Comparison of ENCODE assay signal across 8 cellular contexts in genomic region chr17:42276609-42277341, GRCh38. TPM values are rescaled to one million over a fixed set of nuclear protein-coding genes. Genes with fewer than 3 reads are reported as not detected.
DNase-seq lines count a peak whose midpoint lies in the region; ATAC-seq, FAIRE-seq and TF ChIP-seq lines count a peak whose summit lies in the region.

No MANE protein-coding gene starts in this region.

- H4K20me1 ChIP-seq in astrocyte (ENCODE audit: insufficient read depth, low read length), result peaks cover 38% of the 10 kb centered on the region

- no peaks in the 10 kb centered on the region for H3K27me3 ChIP-seq in astrocyte (ENCODE audit: insufficient read depth, low read length)
- no peaks in the 10 kb centered on the region for H3K27me3 ChIP-seq in iPS DF 6.9 (ENCODE audit: control insufficient read depth, insufficient read depth, low read length)
- no peaks in the 10 kb centered on the region for H3K27me3 ChIP-seq in rectal smooth muscle tissue (ENCODE audit: control insufficient read depth, insufficient read depth, low read length)

- ATAC-seq in HG02840 (IDR thresholded peaks at IDR 0.05; ENCODE audit: low FRiP score, unreplicated experiment), result peak; percentile 24
- no peak for ATAC-seq in HG02885 (IDR thresholded peaks at IDR 0.05; ENCODE audit: poor library complexity, unreplicated experiment)

- no CpG with 5 or more reads among the region's 44 CpGs for WGBS in iPS DF 6.9 (ENCODE audit: insufficient coverage, insufficient read length)

- H3K27ac Mint-ChIP-seq in astrocyte (ENCODE audit: unreplicated experiment), result peak overlapping the region; percentile 58

- H3K9me3 ChIP-seq in astrocyte (ENCODE audit: insufficient read depth, low read depth, low read length) (no peaks in the 10 kb centered on the region), iPS DF 6.9 (ENCODE audit: control insufficient read depth, insufficient read depth, low read length) (no peaks in the 10 kb centered on the region)

- H3K36me3 ChIP-seq in astrocyte (ENCODE audit: insufficient read depth, low read length), result no peaks in the 10 kb centered on the region
- H3K36me3 ChIP-seq in iPS DF 6.9 (ENCODE audit: control insufficient read depth, insufficient read depth, low read length), result no peaks in the 10 kb centered on the region
- no peaks in the 10 kb centered on the region for H3K36me3 ChIP-seq in rectal smooth muscle tissue (ENCODE audit: control insufficient read depth, insufficient read depth, low read length)

- H3K4me3 Mint-ChIP-seq in astrocyte (ENCODE audit: unreplicated experiment), result peak overlapping the region; percentile 83

- peaks cover 41% of the 10 kb centered on the region for H3K79me2 ChIP-seq in astrocyte (ENCODE audit: insufficient read depth, low read length)

- H3K9ac ChIP-seq in astrocyte (ENCODE audit: low read length), result peak overlapping the region; percentile 85
- H3K9ac ChIP-seq in rectal smooth muscle tissue (ENCODE audit: low read length), result peak overlapping the region; percentile 75

- H3K27me3 Mint-ChIP-seq in astrocyte (ENCODE audit: low read depth, unreplicated experiment), result peaks cover 13% of the 10 kb centered on the region

- peaks cover 16% of the 10 kb centered on the region for H3K4me1 ChIP-seq in astrocyte (ENCODE audit: insufficient read depth, low read length)
- H3K4me1 ChIP-seq in iPS DF 6.9 (ENCODE audit: control insufficient read depth, insufficient read depth, low read length), result no peaks in the 10 kb centered on the region
- H3K4me1 ChIP-seq in rectal smooth muscle tissue (ENCODE audit: control insufficient read depth, insufficient read depth, low read length), result peaks cover 10% of the 10 kb centered on the region

- H3K27ac ChIP-seq in astrocyte (ENCODE audit: low read depth, low read length) (peak overlapping the region; percentile 75), iPS DF 6.9 (ENCODE audit: low read length) (no peak overlapping the region), rectal smooth muscle tissue (ENCODE audit: low read depth, low read length) (peak overlapping the region; percentile 88)

- peaks cover 16% of the 10 kb centered on the region for H3K4me1 Mint-ChIP-seq in astrocyte (ENCODE audit: low read depth, unreplicated experiment)

- DNase-seq in EH (ENCODE audit: low read depth), result peak; percentile 90
- peak; percentile 85 for DNase-seq in OCI-M1 (lab: John Stamatoyannopoulos, UW)
- peak; percentile 77 for DNase-seq in astrocyte (ENCODE audit: low read depth)
- DNase-seq in iPS DF 6.9 (ENCODE audit: low read depth, low spot score), result no peak
- DNase-seq in activated CD4-positive, CD25-positive, alpha-beta regulatory T cell (lab: John Stamatoyannopoulos, UW), result no peak

- H3K4me3 ChIP-seq in astrocyte (ENCODE audit: insufficient read depth, low read depth, low read length), result peak overlapping the region; percentile 76
- peak overlapping the region; percentile 69 for H3K4me3 ChIP-seq in iPS DF 6.9 (ENCODE audit: low read length)
- peak overlapping the region; percentile 84 for H3K4me3 ChIP-seq in rectal smooth muscle tissue (ENCODE audit: low read length)

- no peak for TF ChIP-seq CTCF in astrocyte (IDR thresholded peaks at IDR 0.05; ENCODE audit: insufficient read depth, low read depth, low read length)

- H3K36me3 Mint-ChIP-seq in astrocyte (ENCODE audit: low read depth, unreplicated experiment), result no peaks in the 10 kb centered on the region

- H3K4me2 ChIP-seq in astrocyte (ENCODE audit: low read length), result peak overlapping the region; percentile 99

- FAIRE-seq in astrocyte (lab: Jason Lieb, UNC), result no peak

- H3K9me3 Mint-ChIP-seq in astrocyte (ENCODE audit: unreplicated experiment), result no peaks in the 10 kb centered on the region

- peak overlapping the region; percentile 86 for H2AFZ ChIP-seq in astrocyte (ENCODE audit: low read depth, low read length)

RNA-seq across cellular contexts. Expression of gene STAT5B, which starts 0.6 kb away (rescaled TPM):
- total RNA-seq in astrocyte, result 23.1 and 23.7 TPM in 2 replicates

RNA-seq across cellular contexts. Expression of gene STAT5A, which starts 11.5 kb away (rescaled TPM):
- total RNA-seq in astrocyte, result 0.77 and 1.9 TPM in 2 replicates

Comparison
In these comparisons a context has a peak if more than half of its experiments do, and no peak if none do; other contexts are left out.
1. DNase-seq: peak in EH (single experiment), OCI-M1 (single experiment) and astrocyte (single experiment); none in iPS DF 6.9 (single experiment) and activated CD4-positive, CD25-positive, alpha-beta regulatory T cell (0 of 4).
2. Peak in every context shown above with its lines, with median percentiles within 50 percentile points of each other: H3K4me3 ChIP-seq.